ENCODE assay signal across 34 cellular contexts in the genomic region with DNA sequence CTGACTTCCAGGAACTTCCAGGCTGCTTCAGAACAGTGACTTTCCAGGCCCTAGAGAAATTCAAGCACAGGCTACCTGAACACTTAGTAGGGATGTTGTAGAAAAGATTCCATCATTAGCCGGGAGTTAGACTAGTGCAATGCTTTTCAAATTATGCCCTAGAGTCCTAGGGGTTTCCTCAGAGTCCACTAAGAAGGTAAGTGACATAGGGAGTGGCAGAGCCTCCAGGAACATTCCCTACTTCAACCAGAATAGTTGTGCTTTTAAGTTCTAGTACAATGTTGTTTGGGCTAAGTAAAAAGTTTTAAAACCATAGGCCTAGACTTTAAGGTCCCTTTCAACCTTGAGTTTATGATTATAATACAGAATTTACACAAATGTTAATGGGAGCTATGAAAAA. TPM values are rescaled to one million over a fixed set of nuclear protein-coding genes. Genes with fewer than 3 reads are reported as not detected.
"Had no signal": no experiment of that assay in that cellular context is flagged by ENCODE, and none has a peak within 500 bp of the region (broad histone marks: within the 10 kb centered on the region; RNA-seq: fewer than 3 reads in every experiment).

No MANE protein-coding gene starts in this region.

- H3K36me3 ChIP-seq: brain microvascular endothelial cell, esophagus squamous epithelium, gastroesophageal sphincter had no signal

- H3K9me3 ChIP-seq: esophagus squamous epithelium, gastroesophageal sphincter had no signal

- H3K27me3 ChIP-seq: brain microvascular endothelial cell, esophagus squamous epithelium, gastroesophageal sphincter had no signal

- H3K4me3 ChIP-seq: esophagus squamous epithelium, gastroesophageal sphincter had no signal

- FAIRE-seq: astrocyte, bronchial epithelial cell, colon, endometrium, endothelial cell of umbilical vein had no signal

- H3K27ac Mint-ChIP-seq: activated CD4-positive, alpha-beta memory T cell treated with anti-CD3 and anti-CD28 coated beads, Interleukin-2, amount 10 ng/mL, durations not matched to agents 7 days and 5 days; activated CD4-positive, alpha-beta T cell treated with anti-CD3 and anti-CD28 coated beads for 36 hours; activated CD4-positive, alpha-beta T cell treated with anti-CD3 and anti-CD28 coated beads, Interleukin-2, amount 10 ng/mL, durations not matched to agents 24 days and 14 days; activated naive CD8-positive, alpha-beta T cell; activated T-helper 17 cell treated with anti-CD3 and anti-CD28 coated beads, Interleukin-2, amount 50 U/mL, for 72 hours had no signal

- H3K27ac ChIP-seq: brain microvascular endothelial cell, epithelial cell of prostate, esophagus squamous epithelium, gastroesophageal sphincter had no signal

- H3K36me3 Mint-ChIP-seq: activated naive CD8-positive, alpha-beta T cell had no signal

- DNase-seq: activated CD4-positive, alpha-beta memory T cell treated with anti-CD3 and anti-CD28 coated beads, Interleukin-2, amount 10 ng/mL, durations not matched to agents 7 days and 5 days; activated CD4-positive, alpha-beta T cell treated with anti-CD3 and anti-CD28 coated beads for 36 hours; activated CD4-positive, alpha-beta T cell treated with anti-CD3 and anti-CD28 coated beads, Interleukin-2, amount 10 ng/mL, durations not matched to agents 24 days and 14 days; activated CD4-positive, CD25-positive, alpha-beta regulatory T cell; activated CD4-positive, CD25-positive, alpha-beta regulatory T cell treated with anti-CD3 and anti-CD28 coated beads, Interleukin-2, amount 50 U/mL, for 72 hours; activated CD8-positive, alpha-beta memory T cell treated with anti-CD3 and anti-CD28 coated beads, Interleukin-2, amount 50 U/mL, for 48 hours; activated effector memory CD4-positive, alpha-beta T cell treated with Interleukin-2 at 50 U/mL for 16 hours; activated gamma-delta T cell treated with Interleukin-2 at 50 U/mL for 16 hours; activated naive CD4-positive, alpha-beta T cell treated with anti-CD3 and anti-CD28 coated beads, Interleukin-2, amount 50 U/mL, for 16 hours; activated naive CD4-positive, alpha-beta T cell treated with Interleukin-2 at 50 U/mL for 16 hours; activated T-cell treated with anti-CD3 and anti-CD28 coated beads for 4 hours; activated T-cell treated with anti-CD3 and anti-CD28 coated beads, Interleukin-2, amount 50 U/mL, for 4 hours; amniotic stem cell; anterior cingulate cortex; brain microvascular endothelial cell; cortex of kidney; dermis blood vessel endothelial cell; effector CD4-positive, alpha-beta T cell; esophagus squamous epithelium; foreskin melanocyte; T-helper 2 cell had no signal

- H3K4me1 ChIP-seq: esophagus squamous epithelium, gastroesophageal sphincter had no signal

- H3K27me3 Mint-ChIP-seq: activated naive CD8-positive, alpha-beta T cell; activated T-helper 17 cell treated with anti-CD3 and anti-CD28 coated beads, Interleukin-2, amount 50 U/mL, for 72 hours had no signal

- H3K4me1 Mint-ChIP-seq: activated T-helper 17 cell treated with anti-CD3 and anti-CD28 coated beads, Interleukin-2, amount 50 U/mL, for 72 hours had no signal

- H3K4me3 Mint-ChIP-seq: activated CD4-positive, alpha-beta memory T cell treated with anti-CD3 and anti-CD28 coated beads, Interleukin-2, amount 10 ng/mL, durations not matched to agents 7 days and 5 days; activated CD4-positive, alpha-beta T cell treated with anti-CD3 and anti-CD28 coated beads for 36 hours; activated CD4-positive, alpha-beta T cell treated with anti-CD3 and anti-CD28 coated beads, Interleukin-2, amount 10 ng/mL, durations not matched to agents 24 days and 14 days; activated naive CD8-positive, alpha-beta T cell; activated T-cell treated with anti-CD3 and anti-CD28 coated beads, Interleukin-2, amount 50 U/mL, for 4 hours; activated T-helper 17 cell treated with anti-CD3 and anti-CD28 coated beads, Interleukin-2, amount 50 U/mL, for 72 hours had no signal

- H3K9me3 Mint-ChIP-seq: activated CD4-positive, alpha-beta memory T cell treated with anti-CD3 and anti-CD28 coated beads, Interleukin-2, amount 10 ng/mL, durations not matched to agents 7 days and 5 days; activated CD4-positive, alpha-beta T cell treated with anti-CD3 and anti-CD28 coated beads, Interleukin-2, amount 10 ng/mL, durations not matched to agents 24 days and 14 days; activated T-cell treated with anti-CD3 and anti-CD28 coated beads, Interleukin-2, amount 50 U/mL, for 4 hours; activated T-helper 17 cell treated with anti-CD3 and anti-CD28 coated beads, Interleukin-2, amount 50 U/mL, for 72 hours had no signal

RNA-seq across cellular contexts. Expression of gene HORMAD1, which starts 14.6 kb away (rescaled TPM):
- total RNA-seq: activated CD4-positive, alpha-beta T cell treated with anti-CD3 and anti-CD28 coated beads, Interleukin-2, amount 10 ng/mL, durations not matched to agents 24 days and 14 days; activated T-helper 17 cell treated with anti-CD3 and anti-CD28 coated beads, Interleukin-2, amount 50 U/mL, for 72 hours; astrocyte; cardiac septum; chondrocyte; endothelial cell of umbilical vein; fibroblast of lung; T-helper 1 cell treated with Interleukin-12 subunit alpha and Interleukin-12 subunit beta and Interleukin-4 antibody, amounts not matched to agents 30 ng/mL and 1 ng/mL, for 36 hours had no signal
- polyA plus RNA-seq: endothelial cell of umbilical vein, fibroblast of lung had no signal
